ENCODE assay signal across 1 cellular context in the genomic region with DNA sequence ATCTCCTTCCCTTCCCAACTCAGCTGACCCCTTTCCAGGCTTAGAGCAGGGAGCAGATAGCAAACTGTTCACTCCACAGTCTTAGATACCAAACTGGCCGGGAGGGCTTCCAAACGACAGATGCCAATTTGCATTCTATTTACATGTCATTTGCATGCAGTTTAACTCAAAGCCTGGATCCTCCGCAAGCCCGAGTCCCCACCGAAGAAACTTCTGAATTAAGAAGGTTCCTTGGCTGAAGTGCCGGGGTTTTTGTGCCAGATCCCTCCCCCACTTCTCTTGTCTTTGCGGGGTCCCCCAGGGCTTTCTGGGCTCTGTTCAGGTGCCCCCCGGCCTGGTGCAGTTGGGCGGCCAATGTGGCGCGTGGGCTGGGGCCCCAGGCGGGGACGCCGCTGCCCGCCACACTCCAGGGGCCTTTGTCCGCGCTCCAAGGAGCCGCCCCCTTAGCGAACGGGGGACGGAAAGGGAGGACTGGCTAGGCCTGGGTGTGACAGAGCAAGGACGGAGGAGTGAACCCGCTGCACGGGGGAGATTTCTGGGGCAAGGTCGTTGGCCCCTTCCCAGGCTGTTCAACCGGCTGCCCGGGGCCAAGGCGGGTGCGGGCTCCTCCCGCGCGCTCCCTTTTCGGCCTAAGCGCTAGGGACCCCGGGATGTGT.
TF ChIP-seq lines count a peak whose summit lies in the region.

No MANE protein-coding gene starts in this region.

TF ChIP-seq in IMR-90, 13 proteins besides CTCF, POLR2A, EP300 and RAD21 (continued from another document):
- TF ChIP-seq, protein P1, sequence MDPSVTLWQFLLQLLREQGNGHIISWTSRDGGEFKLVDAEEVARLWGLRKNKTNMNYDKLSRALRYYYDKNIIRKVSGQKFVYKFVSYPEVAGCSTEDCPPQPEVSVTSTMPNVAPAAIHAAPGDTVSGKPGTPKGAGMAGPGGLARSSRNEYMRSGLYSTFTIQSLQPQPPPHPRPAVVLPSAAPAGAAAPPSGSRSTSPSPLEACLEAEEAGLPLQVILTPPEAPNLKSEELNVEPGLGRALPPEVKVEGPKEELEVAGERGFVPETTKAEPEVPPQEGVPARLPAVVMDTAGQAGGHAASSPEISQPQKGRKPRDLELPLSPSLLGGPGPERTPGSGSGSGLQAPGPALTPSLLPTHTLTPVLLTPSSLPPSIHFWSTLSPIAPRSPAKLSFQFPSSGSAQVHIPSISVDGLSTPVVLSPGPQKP (IDR thresholded peaks at IDR 0.05; ENCODE audit: borderline replicate concordance, low read depth, low read length), result no peak
- TF ChIP-seq RFX5 (IDR thresholded peaks at IDR 0.05; ENCODE audit: low read depth, low read length) (no peak), RCOR1 (IDR thresholded peaks at IDR 0.05; ENCODE audit: insufficient replicate concordance, low read length) (no peak), CHD1 (IDR thresholded peaks at IDR 0.05; ENCODE audit: low read depth, low read length) (no peak), MAZ (IDR thresholded peaks at IDR 0.05; ENCODE audit: borderline replicate concordance, low read depth, low read length) (no peak)
